1 cellular context compared by ENCODE assay signal in genomic region chr11:2731285-2732125, GRCh38.
TF ChIP-seq lines count a peak whose summit lies in the region.

No MANE protein-coding gene starts in this region.

TF ChIP-seq in HepG2, 621 proteins besides CTCF, POLR2A, EP300 and RAD21 (continued from another document and continues in another):
- TF ChIP-seq ZHX2 (IDR thresholded peaks at IDR 0.05; ENCODE audit: low read depth) (no peak), ZHX2 (CRISPR knock-in tag; IDR thresholded peaks at IDR 0.05; ENCODE audit: borderline replicate concordance) (peak; percentile 90; the same call in 1 of the 2 replicates), TGIF2 (CRISPR knock-in tag; IDR thresholded peaks at IDR 0.05) (peak; percentile 5; the same call in 1 of the 2 replicates), ZNF160 (CRISPR knock-in tag; IDR thresholded peaks at IDR 0.05) (peak; percentile 62; the same call in 1 of the 2 replicates), ARHGAP35 (CRISPR knock-in tag; IDR thresholded peaks at IDR 0.05; ENCODE audit: borderline replicate concordance) (0 out of 2 replicates have a peak, but pooled peaks have one; percentile 5), ZNF782 (CRISPR knock-in tag; IDR thresholded peaks at IDR 0.05; ENCODE audit: borderline replicate concordance) (no peak; the same call in 1 of the 2 replicates), EED (CRISPR knock-in tag; IDR thresholded peaks at IDR 0.05) (no peak), ZBTB43 (CRISPR knock-in tag; conservative IDR thresholded peaks at IDR 0.05) (peak; percentile 34; the same call in 1 of the 2 replicates), NFKB2 (CRISPR knock-in tag; IDR thresholded peaks at IDR 0.05; ENCODE audit: borderline replicate concordance) (peak; percentile 50; the same call in 1 of the 2 replicates), PRDM4 (CRISPR knock-in tag; IDR thresholded peaks at IDR 0.05; ENCODE audit: borderline replicate concordance) (no peak), AKNA (CRISPR knock-in tag; IDR thresholded peaks at IDR 0.05; ENCODE audit: borderline replicate concordance) (0 out of 2 replicates have a peak, but pooled peaks have one; percentile 40), ZNF770 (CRISPR knock-in tag; IDR thresholded peaks at IDR 0.05) (0 out of 2 replicates have a peak, but pooled peaks have one; percentile 42), ZNF574 (CRISPR knock-in tag; IDR thresholded peaks at IDR 0.05) (peak; percentile 8; the same call in 1 of the 2 replicates), NRL (CRISPR knock-in tag; IDR thresholded peaks at IDR 0.05; ENCODE audit: borderline replicate concordance) (0 out of 2 replicates have a peak, but pooled peaks have one; percentile 38), DNMT3B (CRISPR knock-in tag; conservative IDR thresholded peaks at IDR 0.05) (0 out of 2 replicates have a peak, but pooled peaks have one; percentile 46), ZFP90 (CRISPR knock-in tag; IDR thresholded peaks at IDR 0.05; ENCODE audit: borderline replicate concordance) (peak; percentile 96), HMGA1 (CRISPR knock-in tag; conservative IDR thresholded peaks at IDR 0.05) (no peak), ZNF383 (CRISPR knock-in tag; IDR thresholded peaks at IDR 0.05; ENCODE audit: borderline replicate concordance) (0 out of 2 replicates have a peak, but pooled peaks have one; percentile 57), ATF2 (CRISPR knock-in tag; IDR thresholded peaks at IDR 0.05) (peak; percentile 40; the same call in 1 of the 2 replicates), SPEN (CRISPR knock-in tag; IDR thresholded peaks at IDR 0.05; ENCODE audit: low read depth) (peak; percentile 16; the same call in 1 of the 2 replicates), ZFP41 (CRISPR knock-in tag; IDR thresholded peaks at IDR 0.05; ENCODE audit: borderline replicate concordance) (no peak), MTF1 (CRISPR knock-in tag; IDR thresholded peaks at IDR 0.05) (0 out of 2 replicates have a peak, but pooled peaks have one; percentile 46), ZBTB38 (CRISPR knock-in tag; IDR thresholded peaks at IDR 0.05) (peak; percentile 40; the same call in 1 of the 2 replicates), POLR2AphosphoS5 (IDR thresholded peaks at IDR 0.05; ENCODE audit: low read depth, low read length) (peak; percentile 50; the same call in 1 of the 2 replicates), THAP9 (CRISPR knock-in tag; IDR thresholded peaks at IDR 0.05; ENCODE audit: borderline replicate concordance) (peak; percentile 48; the same call in 1 of the 2 replicates), ZBTB7A (CRISPR knock-in tag; IDR thresholded peaks at IDR 0.05) (peak; percentile 44; the same call in 1 of the 2 replicates), ZNF777 (CRISPR knock-in tag; IDR thresholded peaks at IDR 0.05) (peak; percentile 49; the same call in 1 of the 2 replicates)
